1 cellular context compared by ENCODE assay signal in the genomic region with DNA sequence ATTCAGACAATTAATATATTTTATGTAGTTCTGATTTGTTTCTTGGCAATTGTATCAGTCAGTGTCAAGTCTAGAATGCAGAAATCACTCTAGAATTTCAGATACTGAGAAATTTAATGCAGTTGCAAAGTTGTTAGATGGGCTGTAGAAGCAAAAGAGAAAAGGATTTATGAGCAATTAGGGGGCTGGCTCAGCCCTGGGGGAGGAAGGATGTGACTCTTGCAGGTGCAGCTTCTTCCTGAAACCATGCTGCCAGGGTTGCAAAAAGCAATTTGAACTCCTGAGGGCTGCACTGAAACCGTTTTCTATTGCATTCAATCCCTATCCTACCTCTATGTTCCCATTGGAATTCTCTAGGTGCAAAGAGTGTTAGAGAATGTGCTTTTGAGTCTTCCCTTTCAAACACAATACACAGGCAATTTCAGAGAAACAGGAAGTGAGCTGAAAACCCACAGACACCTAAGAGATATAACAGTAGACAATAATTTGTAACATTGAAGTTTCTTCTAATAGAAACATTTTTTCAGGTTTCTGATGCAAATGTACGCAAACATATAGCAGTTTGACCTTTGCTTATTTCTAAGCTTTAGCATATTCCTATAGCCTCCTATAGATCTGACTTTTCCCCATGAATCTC.
TF ChIP-seq lines count a peak whose summit lies in the region.

No MANE protein-coding gene starts in this region.

TF ChIP-seq in HepG2, 621 proteins besides CTCF, POLR2A, EP300 and RAD21 (continued from another document):
- TF ChIP-seq, protein P1, sequence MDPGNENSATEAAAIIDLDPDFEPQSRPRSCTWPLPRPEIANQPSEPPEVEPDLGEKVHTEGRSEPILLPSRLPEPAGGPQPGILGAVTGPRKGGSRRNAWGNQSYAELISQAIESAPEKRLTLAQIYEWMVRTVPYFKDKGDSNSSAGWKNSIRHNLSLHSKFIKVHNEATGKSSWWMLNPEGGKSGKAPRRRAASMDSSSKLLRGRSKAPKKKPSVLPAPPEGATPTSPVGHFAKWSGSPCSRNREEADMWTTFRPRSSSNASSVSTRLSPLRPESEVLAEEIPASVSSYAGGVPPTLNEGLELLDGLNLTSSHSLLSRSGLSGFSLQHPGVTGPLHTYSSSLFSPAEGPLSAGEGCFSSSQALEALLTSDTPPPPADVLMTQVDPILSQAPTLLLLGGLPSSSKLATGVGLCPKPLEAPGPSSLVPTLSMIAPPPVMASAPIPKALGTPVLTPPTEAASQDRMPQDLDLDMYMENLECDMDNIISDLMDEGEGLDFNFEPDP (CRISPR knock-in tag; conservative IDR thresholded peaks at IDR 0.05) = no peak
- TF ChIP-seq ASH2L (IDR thresholded peaks at IDR 0.05; ENCODE audit: insufficient read length, low read depth, low read length) (no peak), PITX1 (CRISPR knock-in tag; IDR thresholded peaks at IDR 0.05) (no peak), ZNF3 (CRISPR knock-in tag; IDR thresholded peaks at IDR 0.05) (no peak), REXO4 (CRISPR knock-in tag; IDR thresholded peaks at IDR 0.05; ENCODE audit: borderline replicate concordance) (no peak), ZNF598 (CRISPR knock-in tag; IDR thresholded peaks at IDR 0.05; ENCODE audit: borderline replicate concordance) (no peak), FOSL1 (CRISPR knock-in tag; IDR thresholded peaks at IDR 0.05; ENCODE audit: borderline replicate concordance) (no peak), FOXA3 (CRISPR knock-in tag; IDR thresholded peaks at IDR 0.05) (no peak), RAD51 (IDR thresholded peaks at IDR 0.05; ENCODE audit: borderline replicate concordance) (no peak), ZNF17 (CRISPR knock-in tag; IDR thresholded peaks at IDR 0.05) (no peak), MEIS2 (CRISPR knock-in tag; IDR thresholded peaks at IDR 0.05) (no peak), HOXD1 (CRISPR knock-in tag; IDR thresholded peaks at IDR 0.05) (no peak)
- TF ChIP-seq, protein P2, sequence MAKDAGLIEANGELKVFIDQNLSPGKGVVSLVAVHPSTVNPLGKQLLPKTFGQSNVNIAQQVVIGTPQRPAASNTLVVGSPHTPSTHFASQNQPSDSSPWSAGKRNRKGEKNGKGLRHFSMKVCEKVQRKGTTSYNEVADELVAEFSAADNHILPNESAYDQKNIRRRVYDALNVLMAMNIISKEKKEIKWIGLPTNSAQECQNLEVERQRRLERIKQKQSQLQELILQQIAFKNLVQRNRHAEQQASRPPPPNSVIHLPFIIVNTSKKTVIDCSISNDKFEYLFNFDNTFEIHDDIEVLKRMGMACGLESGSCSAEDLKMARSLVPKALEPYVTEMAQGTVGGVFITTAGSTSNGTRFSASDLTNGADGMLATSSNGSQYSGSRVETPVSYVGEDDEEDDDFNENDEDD (CRISPR knock-in tag; IDR thresholded peaks at IDR 0.05; ENCODE audit: borderline replicate concordance) = no peak
- TF ChIP-seq, protein P3, sequence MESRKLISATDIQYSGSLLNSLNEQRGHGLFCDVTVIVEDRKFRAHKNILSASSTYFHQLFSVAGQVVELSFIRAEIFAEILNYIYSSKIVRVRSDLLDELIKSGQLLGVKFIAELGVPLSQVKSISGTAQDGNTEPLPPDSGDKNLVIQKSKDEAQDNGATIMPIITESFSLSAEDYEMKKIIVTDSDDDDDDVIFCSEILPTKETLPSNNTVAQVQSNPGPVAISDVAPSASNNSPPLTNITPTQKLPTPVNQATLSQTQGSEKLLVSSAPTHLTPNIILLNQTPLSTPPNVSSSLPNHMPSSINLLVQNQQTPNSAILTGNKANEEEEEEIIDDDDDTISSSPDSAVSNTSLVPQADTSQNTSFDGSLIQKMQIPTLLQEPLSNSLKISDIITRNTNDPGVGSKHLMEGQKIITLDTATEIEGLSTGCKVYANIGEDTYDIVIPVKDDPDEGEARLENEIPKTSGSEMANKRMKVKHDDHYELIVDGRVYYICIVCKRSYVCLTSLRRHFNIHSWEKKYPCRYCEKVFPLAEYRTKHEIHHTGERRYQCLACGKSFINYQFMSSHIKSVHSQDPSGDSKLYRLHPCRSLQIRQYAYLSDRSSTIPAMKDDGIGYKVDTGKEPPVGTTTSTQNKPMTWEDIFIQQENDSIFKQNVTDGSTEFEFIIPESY (CRISPR knock-in tag; IDR thresholded peaks at IDR 0.05) = no peak
